In the genomic region with DNA sequence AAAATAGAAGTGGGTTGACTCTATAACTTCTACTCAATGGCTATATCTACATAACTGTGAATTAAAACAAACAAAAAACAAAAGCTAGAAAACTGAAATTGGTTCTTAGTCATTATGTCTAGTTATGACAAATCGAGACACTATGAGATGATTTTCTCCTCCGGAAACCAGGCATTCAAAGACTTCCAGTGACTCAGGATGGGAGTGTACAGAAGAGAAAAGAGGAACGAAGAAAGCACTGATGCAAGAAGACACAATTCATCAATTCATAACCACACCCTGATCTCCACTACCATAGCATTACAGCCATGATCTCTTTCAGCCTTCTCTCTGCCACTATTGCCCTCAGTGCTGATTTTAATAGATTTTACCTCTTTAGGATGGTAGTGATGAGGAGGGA, we compare ENCODE assay signal across 9 cellular contexts.
DNase-seq lines count a peak whose midpoint lies in the region; ATAC-seq, FAIRE-seq and TF ChIP-seq lines count a peak whose summit lies in the region.
"Had no signal": no experiment of that assay in that cellular context is flagged by ENCODE, and none has a peak within 500 bp of the region (broad histone marks: within the 10 kb centered on the region; RNA-seq: fewer than 3 reads in every experiment).

No MANE protein-coding gene starts in this region.

- no peak overlapping the region for H3K27ac Mint-ChIP-seq in type B pancreatic cell

- H3K79me2 ChIP-seq in smooth muscle cell (ENCODE audit: low read depth), result no peaks in the 10 kb centered on the region

- H3K4me3 Mint-ChIP-seq in type B pancreatic cell, result no peak overlapping the region

- FAIRE-seq in GM19239 (lab: Jason Lieb, UNC), result peak; percentile 73

- H3F3A ChIP-seq in smooth muscle cell (ENCODE audit: low read depth), result no peaks in the 10 kb centered on the region

- H3K9ac ChIP-seq in smooth muscle cell (ENCODE audit: low read depth), result no peak overlapping the region

- H3K4me1 ChIP-seq in smooth muscle cell (ENCODE audit: low read depth), result no peaks in the 10 kb centered on the region
- H3K4me1 ChIP-seq: body of pancreas had no signal

- no peak overlapping the region for H3K4me2 ChIP-seq in smooth muscle cell

- TF ChIP-seq CTCF in smooth muscle cell (IDR thresholded peaks at IDR 0.05; ENCODE audit: borderline replicate concordance, insufficient read depth, poor library complexity, severe bottlenecking) (no peak), type B pancreatic cell (conservative IDR thresholded peaks at IDR 0.05) (no peak)

- H3K36me3 Mint-ChIP-seq in type B pancreatic cell, result no peaks in the 10 kb centered on the region

- H4K20me1 ChIP-seq in smooth muscle cell (ENCODE audit: low read depth), result no peaks in the 10 kb centered on the region

- WGBS in smooth muscle cell (ENCODE audit: low lambda C conversion rate), result 55% methylated on average over 3 of the region's 3 CpGs

- no peaks in the 10 kb centered on the region for H3K27me3 Mint-ChIP-seq in type B pancreatic cell

- H3K36me3 ChIP-seq in smooth muscle cell (ENCODE audit: low read depth), result no peaks in the 10 kb centered on the region

- no peak overlapping the region for H2AFZ ChIP-seq in smooth muscle cell (ENCODE audit: low read depth)

- peak overlapping the region; percentile 66 for H3K27ac ChIP-seq in smooth muscle cell (ENCODE audit: low read depth)
- H3K27ac ChIP-seq: body of pancreas had no signal

- ATAC-seq in HG03045 (IDR thresholded peaks at IDR 0.05; ENCODE audit: unreplicated experiment), result peak; percentile 99
- ATAC-seq: body of pancreas had no signal

- no peaks in the 10 kb centered on the region for H3K9me3 ChIP-seq in smooth muscle cell (replicated peaks; ENCODE audit: low read depth)
- H3K9me3 ChIP-seq: body of pancreas had no signal

- no peaks in the 10 kb centered on the region for H3K4me1 Mint-ChIP-seq in type B pancreatic cell (ENCODE audit: unreplicated experiment)

- no peak overlapping the region for H3K4me3 ChIP-seq in smooth muscle cell
- H3K4me3 ChIP-seq: body of pancreas had no signal

- H3K9me3 Mint-ChIP-seq in type B pancreatic cell, result peaks cover 9% of the 10 kb centered on the region

- DNase-seq in GM19239 (ENCODE audit: insufficient read length, low spot score) (peak; percentile 10), RPMI7951 (ENCODE audit: low read depth) (peak; percentile 37), smooth muscle cell (lab: John Stamatoyannopoulos, UW; ENCODE audit: unreplicated experiment) (no peak), iPS-NIHi7 (ENCODE audit: extremely low spot score) (no peak), type B pancreatic cell (ENCODE audit: extremely low spot score, unreplicated experiment) (no peak), C1 segment of cervical spinal cord (lab: John Stamatoyannopoulos, UW) (no peak)
- DNase-seq: body of pancreas, NCI-H1694 had no signal

- no peaks in the 10 kb centered on the region for H3K27me3 ChIP-seq in smooth muscle cell (ENCODE audit: low read depth)
- H3K27me3 ChIP-seq: body of pancreas had no signal

Comparison
In these comparisons a context has a peak if more than half of its experiments do, and no peak if none do; other contexts are left out.
1. DNase-seq: peak in GM19239 (single experiment) and RPMI7951 (single experiment); none in smooth muscle cell (single experiment), iPS-NIHi7 (single experiment), type B pancreatic cell (single experiment) and C1 segment of cervical spinal cord (0 of 14).